In the genomic region with DNA sequence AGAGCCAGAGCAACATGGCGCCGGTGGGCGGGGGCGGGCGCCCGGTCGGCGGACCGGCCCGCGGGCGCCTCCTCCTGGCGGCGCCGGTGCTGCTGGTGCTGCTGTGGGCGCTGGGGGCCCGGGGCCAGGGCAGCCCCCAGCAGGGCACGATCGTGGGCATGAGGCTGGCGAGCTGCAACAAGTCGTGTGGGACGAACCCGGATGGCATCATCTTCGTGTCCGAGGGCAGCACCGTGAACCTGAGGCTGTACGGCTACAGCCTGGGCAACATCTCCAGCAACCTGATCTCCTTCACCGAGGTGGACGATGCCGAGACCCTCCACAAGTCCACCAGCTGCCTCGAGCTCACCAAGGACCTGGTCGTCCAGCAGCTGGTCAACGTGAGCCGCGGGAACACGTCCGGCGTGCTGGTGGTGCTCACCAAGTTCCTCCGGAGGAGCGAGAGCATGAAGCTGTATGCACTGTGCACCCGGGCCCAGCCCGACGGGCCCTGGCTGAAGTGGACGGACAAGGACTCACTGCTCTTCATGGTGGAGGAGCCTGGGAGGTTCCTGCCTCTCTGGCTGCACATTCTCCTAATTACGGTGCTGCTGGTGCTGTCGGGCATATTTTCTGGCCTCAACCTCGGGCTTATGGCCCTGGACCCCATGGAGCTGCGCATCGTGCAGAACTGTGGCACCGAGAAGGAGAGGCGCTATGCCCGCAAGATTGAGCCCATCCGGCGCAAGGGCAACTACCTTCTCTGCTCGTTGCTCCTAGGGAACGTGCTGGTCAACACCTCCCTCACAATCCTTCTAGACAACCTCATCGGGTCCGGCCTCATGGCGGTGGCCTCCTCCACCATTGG, we compare ENCODE assay signal across 1 cellular context.
TF ChIP-seq lines count a peak whose summit lies in the region.

No MANE protein-coding gene starts in this region.

TF ChIP-seq in HCT116, 20 proteins besides CTCF, POLR2A, EP300 and RAD21:
- TF ChIP-seq, protein P1, sequence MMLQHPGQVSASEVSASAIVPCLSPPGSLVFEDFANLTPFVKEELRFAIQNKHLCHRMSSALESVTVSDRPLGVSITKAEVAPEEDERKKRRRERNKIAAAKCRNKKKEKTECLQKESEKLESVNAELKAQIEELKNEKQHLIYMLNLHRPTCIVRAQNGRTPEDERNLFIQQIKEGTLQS (IDR thresholded peaks at IDR 0.05): no peak
- TF ChIP-seq ELF1 (IDR thresholded peaks at IDR 0.05; ENCODE audit: borderline replicate concordance, low read depth) (no peak), SRF (IDR thresholded peaks at IDR 0.05; ENCODE audit: low read depth) (no peak), SP1 (IDR thresholded peaks at IDR 0.05; ENCODE audit: low read depth) (no peak), JUND (IDR thresholded peaks at IDR 0.05) (no peak), EZH2phosphoT487 (IDR thresholded peaks at IDR 0.05; ENCODE audit: borderline replicate concordance) (no peak), POLR2AphosphoS5 (IDR thresholded peaks at IDR 0.05; ENCODE audit: low read depth, low read length) (no peak), ZNF274 (IDR thresholded peaks at IDR 0.05; ENCODE audit: low read depth, low read length) (no peak), TCF7L2 (IDR thresholded peaks at IDR 0.05; ENCODE audit: borderline replicate concordance, extremely low read depth, insufficient read depth, insufficient read length) (no peak), EGR1 (IDR thresholded peaks at IDR 0.05; ENCODE audit: low read depth) (no peak), EZH2 (IDR thresholded peaks at IDR 0.05) (no peak), ZFX (IDR thresholded peaks at IDR 0.05) (0 out of 2 replicates have a peak, but pooled peaks have one; percentile 4), CBX3 (IDR thresholded peaks at IDR 0.05; ENCODE audit: low read depth) (no peak), YY1 (IDR thresholded peaks at IDR 0.05; ENCODE audit: extremely low read depth, insufficient replicate concordance, low read depth, low read length) (peak; percentile 21)
- TF ChIP-seq, protein P2, sequence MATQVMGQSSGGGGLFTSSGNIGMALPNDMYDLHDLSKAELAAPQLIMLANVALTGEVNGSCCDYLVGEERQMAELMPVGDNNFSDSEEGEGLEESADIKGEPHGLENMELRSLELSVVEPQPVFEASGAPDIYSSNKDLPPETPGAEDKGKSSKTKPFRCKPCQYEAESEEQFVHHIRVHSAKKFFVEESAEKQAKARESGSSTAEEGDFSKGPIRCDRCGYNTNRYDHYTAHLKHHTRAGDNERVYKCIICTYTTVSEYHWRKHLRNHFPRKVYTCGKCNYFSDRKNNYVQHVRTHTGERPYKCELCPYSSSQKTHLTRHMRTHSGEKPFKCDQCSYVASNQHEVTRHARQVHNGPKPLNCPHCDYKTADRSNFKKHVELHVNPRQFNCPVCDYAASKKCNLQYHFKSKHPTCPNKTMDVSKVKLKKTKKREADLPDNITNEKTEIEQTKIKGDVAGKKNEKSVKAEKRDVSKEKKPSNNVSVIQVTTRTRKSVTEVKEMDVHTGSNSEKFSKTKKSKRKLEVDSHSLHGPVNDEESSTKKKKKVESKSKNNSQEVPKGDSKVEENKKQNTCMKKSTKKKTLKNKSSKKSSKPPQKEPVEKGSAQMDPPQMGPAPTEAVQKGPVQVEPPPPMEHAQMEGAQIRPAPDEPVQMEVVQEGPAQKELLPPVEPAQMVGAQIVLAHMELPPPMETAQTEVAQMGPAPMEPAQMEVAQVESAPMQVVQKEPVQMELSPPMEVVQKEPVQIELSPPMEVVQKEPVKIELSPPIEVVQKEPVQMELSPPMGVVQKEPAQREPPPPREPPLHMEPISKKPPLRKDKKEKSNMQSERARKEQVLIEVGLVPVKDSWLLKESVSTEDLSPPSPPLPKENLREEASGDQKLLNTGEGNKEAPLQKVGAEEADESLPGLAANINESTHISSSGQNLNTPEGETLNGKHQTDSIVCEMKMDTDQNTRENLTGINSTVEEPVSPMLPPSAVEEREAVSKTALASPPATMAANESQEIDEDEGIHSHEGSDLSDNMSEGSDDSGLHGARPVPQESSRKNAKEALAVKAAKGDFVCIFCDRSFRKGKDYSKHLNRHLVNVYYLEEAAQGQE (IDR thresholded peaks at IDR 0.05; ENCODE audit: low read depth): no peak
- TF ChIP-seq, protein P3, sequence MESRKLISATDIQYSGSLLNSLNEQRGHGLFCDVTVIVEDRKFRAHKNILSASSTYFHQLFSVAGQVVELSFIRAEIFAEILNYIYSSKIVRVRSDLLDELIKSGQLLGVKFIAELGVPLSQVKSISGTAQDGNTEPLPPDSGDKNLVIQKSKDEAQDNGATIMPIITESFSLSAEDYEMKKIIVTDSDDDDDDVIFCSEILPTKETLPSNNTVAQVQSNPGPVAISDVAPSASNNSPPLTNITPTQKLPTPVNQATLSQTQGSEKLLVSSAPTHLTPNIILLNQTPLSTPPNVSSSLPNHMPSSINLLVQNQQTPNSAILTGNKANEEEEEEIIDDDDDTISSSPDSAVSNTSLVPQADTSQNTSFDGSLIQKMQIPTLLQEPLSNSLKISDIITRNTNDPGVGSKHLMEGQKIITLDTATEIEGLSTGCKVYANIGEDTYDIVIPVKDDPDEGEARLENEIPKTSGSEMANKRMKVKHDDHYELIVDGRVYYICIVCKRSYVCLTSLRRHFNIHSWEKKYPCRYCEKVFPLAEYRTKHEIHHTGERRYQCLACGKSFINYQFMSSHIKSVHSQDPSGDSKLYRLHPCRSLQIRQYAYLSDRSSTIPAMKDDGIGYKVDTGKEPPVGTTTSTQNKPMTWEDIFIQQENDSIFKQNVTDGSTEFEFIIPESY (IDR thresholded peaks at IDR 0.05; ENCODE audit: extremely low read depth, insufficient replicate concordance, low read length): no peak
- TF ChIP-seq, protein P4, sequence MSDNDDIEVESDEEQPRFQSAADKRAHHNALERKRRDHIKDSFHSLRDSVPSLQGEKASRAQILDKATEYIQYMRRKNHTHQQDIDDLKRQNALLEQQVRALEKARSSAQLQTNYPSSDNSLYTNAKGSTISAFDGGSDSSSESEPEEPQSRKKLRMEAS (IDR thresholded peaks at IDR 0.05): no peak
TF ChIP-seq in HCT116: peak in this region for 2.
